30 cellular contexts compared by ENCODE assay signal in genomic region chr6:159460476-159460875, GRCh38.
"Had no signal": no experiment of that assay in that cellular context is flagged by ENCODE, and none has a peak within 500 bp of the region (broad histone marks: within the 10 kb centered on the region; RNA-seq: fewer than 3 reads in every experiment).

No MANE protein-coding gene starts in this region.

- H3K27ac ChIP-seq: brain microvascular endothelial cell, coronary artery, dorsolateral prefrontal cortex, esophagus squamous epithelium, gastroesophageal sphincter, heart right ventricle, WERI-Rb-1 had no signal

- H3K9me3 Mint-ChIP-seq: activated B cell treated with CpG ODN at 0.5 μM for 24 hours; activated CD8-positive, alpha-beta T cell treated with anti-CD3 and anti-CD28 coated beads for 36 hours; activated T-cell treated with anti-CD3 and anti-CD28 coated beads, Interleukin-2, amount 50 U/mL, for 4 hours; activated T-helper 17 cell treated with anti-CD3 and anti-CD28 coated beads, Interleukin-2, amount 50 U/mL, for 72 hours; central memory CD8-positive, alpha-beta T cell; dendritic cell treated with granulocyte-macrophage colony-stimulating factor and Interleukin-4, amounts not matched to agents 40 ng/mL and 50 ng/mL, for 4 days; T-helper 2 cell treated with Interferon-gamma antibody and Interleukin-4, amounts not matched to agents 5 μg/mL and 100 μg/mL, for 36 hours had no signal

- H3K36me3 ChIP-seq: brain microvascular endothelial cell, esophagus squamous epithelium, gastroesophageal sphincter, heart right ventricle, WERI-Rb-1 had no signal

- ATAC-seq: activated CD4-positive, CD25-positive, alpha-beta regulatory T cell treated with anti-CD3 and anti-CD28 coated beads, Interleukin-2, amount 50 U/mL, for 24 hours; activated CD8-positive, alpha-beta T cell treated with anti-CD3 and anti-CD28 coated beads for 36 hours; activated T-cell treated with anti-CD3 and anti-CD28 coated beads, Interleukin-2, amount 50 U/mL, for 4 hours; activated T-helper 17 cell treated with anti-CD3 and anti-CD28 coated beads, Interleukin-2, amount 50 U/mL, for 72 hours; gastroesophageal sphincter; heart right ventricle; T-helper 17 cell had no signal

- H3K27me3 ChIP-seq: brain microvascular endothelial cell, esophagus squamous epithelium, gastroesophageal sphincter had no signal

- DNase-seq: activated B cell treated with CpG ODN at 0.5 μM for 24 hours; activated CD4-positive, alpha-beta T cell treated with anti-CD3 and anti-CD28 coated beads for 48 hours; activated CD4-positive, alpha-beta T cell treated with anti-CD3 and anti-CD28 coated beads, Interleukin-2, amount 50 U/mL, for 1 hour; activated CD4-positive, alpha-beta T cell treated with anti-CD3 and anti-CD28 coated beads, Interleukin-2, amount 50 U/mL, for 48 hours; activated CD8-positive, alpha-beta memory T cell treated with anti-CD3 and anti-CD28 coated beads for 24 hours; activated CD8-positive, alpha-beta T cell treated with anti-CD3 and anti-CD28 coated beads for 36 hours; activated effector memory CD4-positive, alpha-beta T cell treated with Interleukin-2 at 50 U/mL for 16 hours; activated gamma-delta T cell treated with Interleukin-2 at 50 U/mL for 16 hours; activated naive CD4-positive, alpha-beta T cell treated with anti-CD3 and anti-CD28 coated beads, Interleukin-2, amount 50 U/mL, for 16 hours; activated naive CD4-positive, alpha-beta T cell treated with Interleukin-2 at 50 U/mL for 16 hours; activated T-cell treated with anti-CD3 and anti-CD28 coated beads, Interleukin-2, amount 50 U/mL, for 4 hours; amniotic stem cell; anterior cingulate cortex; brain microvascular endothelial cell; dorsolateral prefrontal cortex; effector memory CD4-positive, alpha-beta T cell; erythroblast; esophagus squamous epithelium; foreskin melanocyte; heart right ventricle; T-helper 17 cell; WERI-Rb-1 had no signal

- H3K4me3 ChIP-seq: coronary artery, dorsolateral prefrontal cortex, esophagus squamous epithelium, gastroesophageal sphincter, heart right ventricle had no signal

- H3K9me3 ChIP-seq: esophagus squamous epithelium, gastroesophageal sphincter, heart right ventricle had no signal

- H3K27me3 Mint-ChIP-seq: activated B cell treated with CpG ODN at 0.5 μM for 24 hours had no signal

- H3K4me1 ChIP-seq: esophagus squamous epithelium, heart right ventricle had no signal

- H3K4me1 Mint-ChIP-seq: activated T-helper 17 cell treated with anti-CD3 and anti-CD28 coated beads, Interleukin-2, amount 50 U/mL, for 72 hours; central memory CD8-positive, alpha-beta T cell; T-helper 17 cell had no signal

- H3K27ac Mint-ChIP-seq: activated B cell treated with CpG ODN at 0.5 μM for 24 hours; activated CD8-positive, alpha-beta T cell treated with anti-CD3 and anti-CD28 coated beads for 36 hours; activated naive CD8-positive, alpha-beta T cell; activated T-helper 17 cell treated with anti-CD3 and anti-CD28 coated beads, Interleukin-2, amount 50 U/mL, for 72 hours; dendritic cell treated with granulocyte-macrophage colony-stimulating factor and Interleukin-4, amounts not matched to agents 40 ng/mL and 50 ng/mL, for 4 days; T-helper 17 cell; T-helper 2 cell treated with Interferon-gamma antibody and Interleukin-4, amounts not matched to agents 5 μg/mL and 100 μg/mL, for 36 hours had no signal

- H3K4me3 Mint-ChIP-seq: activated B cell treated with CpG ODN at 0.5 μM for 24 hours; activated CD8-positive, alpha-beta T cell treated with anti-CD3 and anti-CD28 coated beads for 36 hours; activated naive CD8-positive, alpha-beta T cell; activated T-cell treated with anti-CD3 and anti-CD28 coated beads, Interleukin-2, amount 50 U/mL, for 4 hours; activated T-helper 17 cell treated with anti-CD3 and anti-CD28 coated beads, Interleukin-2, amount 50 U/mL, for 72 hours; central memory CD8-positive, alpha-beta T cell; dendritic cell treated with granulocyte-macrophage colony-stimulating factor and Interleukin-4, amounts not matched to agents 40 ng/mL and 50 ng/mL, for 4 days; T-helper 17 cell; T-helper 2 cell treated with Interferon-gamma antibody and Interleukin-4, amounts not matched to agents 5 μg/mL and 100 μg/mL, for 36 hours had no signal

- H3K36me3 Mint-ChIP-seq: activated naive CD8-positive, alpha-beta T cell had no signal
